ENCODE assay signal across 18 cellular contexts in the genomic region with DNA sequence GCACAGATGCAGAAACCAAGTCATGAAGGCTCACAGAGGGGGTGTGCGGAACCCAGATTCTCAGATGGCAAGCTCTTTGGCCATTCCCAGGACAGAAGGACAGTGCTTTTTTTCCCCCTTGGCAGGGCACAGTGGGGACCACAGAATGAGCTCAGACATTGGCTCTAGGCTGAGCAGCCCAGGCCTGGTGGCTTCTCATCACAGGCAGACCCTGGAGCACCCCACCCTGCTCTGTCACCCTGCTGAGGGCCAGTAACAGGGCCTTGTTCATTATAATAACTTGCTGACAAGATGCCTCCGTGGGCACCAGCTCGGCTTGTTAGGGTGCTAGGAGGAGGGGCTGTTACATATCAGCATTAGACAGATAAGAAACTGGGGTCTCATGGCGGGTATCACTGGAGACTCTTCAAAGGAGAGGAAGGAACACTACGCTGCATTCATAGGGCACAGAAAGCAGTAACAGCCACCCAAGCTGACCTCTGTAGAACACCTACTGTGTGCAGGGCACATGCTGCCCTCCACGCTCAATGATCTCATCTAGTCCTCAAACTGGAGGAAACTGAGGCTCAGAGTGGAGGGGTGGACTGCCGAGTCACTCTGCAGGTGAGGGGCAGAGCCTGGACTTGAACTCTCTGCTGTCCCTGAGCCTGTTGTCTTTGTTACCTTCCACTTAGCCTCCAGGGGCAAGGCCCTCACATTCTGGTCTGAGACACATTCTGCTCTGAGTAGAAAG.
"Had no signal": no experiment of that assay in that cellular context is flagged by ENCODE, and none has a peak within 500 bp of the region (broad histone marks: within the 10 kb centered on the region; RNA-seq: fewer than 3 reads in every experiment).

No MANE protein-coding gene starts in this region.

- H3K9me3 ChIP-seq: testis had no signal

- H3K27me3 Mint-ChIP-seq: naive thymus-derived CD4-positive, alpha-beta T cell; stimulated activated naive CD8-positive, alpha-beta T cell treated with anti-CD3 and anti-CD28 coated beads, Interleukin-15, amount 100 ng/mL, for 72 hours had no signal

- H3K27me3 ChIP-seq: breast epithelium, dorsolateral prefrontal cortex, testis had no signal

- H3K36me3 ChIP-seq: breast epithelium, esophagus muscularis mucosa, lower lobe of right lung had no signal

- H3K4me3 ChIP-seq: breast epithelium, dorsolateral prefrontal cortex, esophagus muscularis mucosa, lower lobe of right lung, psoas muscle, testis had no signal

- H3K27ac Mint-ChIP-seq: activated naive CD8-positive, alpha-beta T cell treated with anti-CD3 and anti-CD28 coated beads, Interleukin-2, amount 10 ng/mL, durations not matched to agents 7 days and 5 days; activated T-cell treated with anti-CD3 and anti-CD28 coated beads, Interleukin-2, amount 50 U/mL, for 72 hours; immature natural killer cell had no signal

- ATAC-seq: activated T-cell treated with anti-CD3 and anti-CD28 coated beads, Interleukin-2, amount 50 U/mL, for 72 hours; left cardiac atrium; psoas muscle; stimulated activated naive CD8-positive, alpha-beta T cell treated with anti-CD3 and anti-CD28 coated beads, Interleukin-15, amount 100 ng/mL, for 72 hours had no signal

- DNase-seq: activated CD4-positive, alpha-beta T cell treated with anti-CD3 and anti-CD28 coated beads for 1 hour; activated CD4-positive, alpha-beta T cell treated with anti-CD3 and anti-CD28 coated beads, Interleukin-2, amount 50 U/mL, for 48 hours; activated gamma-delta T cell treated with Interleukin-2 at 50 U/mL for 16 hours; activated naive CD8-positive, alpha-beta T cell treated with anti-CD3 and anti-CD28 coated beads, Interleukin-2, amount 10 ng/mL, durations not matched to agents 7 days and 5 days; activated T-cell treated with anti-CD3 and anti-CD28 coated beads, Interleukin-2, amount 50 U/mL, for 72 hours; aorta; dorsolateral prefrontal cortex; glutamatergic neuron; immature natural killer cell; left cardiac atrium; lower lobe of right lung; naive thymus-derived CD4-positive, alpha-beta T cell; stimulated activated naive CD8-positive, alpha-beta T cell treated with anti-CD3 and anti-CD28 coated beads, Interleukin-15, amount 100 ng/mL, for 72 hours; T-helper 9 cell; testis had no signal

- H3K4me1 ChIP-seq: breast epithelium, esophagus muscularis mucosa, lower lobe of right lung, psoas muscle, testis had no signal

- H3K4me3 Mint-ChIP-seq: activated naive CD8-positive, alpha-beta T cell treated with anti-CD3 and anti-CD28 coated beads, Interleukin-2, amount 10 ng/mL, durations not matched to agents 7 days and 5 days; activated T-cell treated with anti-CD3 and anti-CD28 coated beads, Interleukin-2, amount 50 U/mL, for 72 hours; immature natural killer cell; naive thymus-derived CD4-positive, alpha-beta T cell; stimulated activated naive CD8-positive, alpha-beta T cell treated with anti-CD3 and anti-CD28 coated beads, Interleukin-15, amount 100 ng/mL, for 72 hours had no signal

- H3K36me3 Mint-ChIP-seq: immature natural killer cell; naive thymus-derived CD4-positive, alpha-beta T cell had no signal

- H3K27ac ChIP-seq: breast epithelium, esophagus muscularis mucosa, lower lobe of right lung, psoas muscle, testis had no signal
